ENCODE assay signal across 15 cellular contexts in the genomic region with DNA sequence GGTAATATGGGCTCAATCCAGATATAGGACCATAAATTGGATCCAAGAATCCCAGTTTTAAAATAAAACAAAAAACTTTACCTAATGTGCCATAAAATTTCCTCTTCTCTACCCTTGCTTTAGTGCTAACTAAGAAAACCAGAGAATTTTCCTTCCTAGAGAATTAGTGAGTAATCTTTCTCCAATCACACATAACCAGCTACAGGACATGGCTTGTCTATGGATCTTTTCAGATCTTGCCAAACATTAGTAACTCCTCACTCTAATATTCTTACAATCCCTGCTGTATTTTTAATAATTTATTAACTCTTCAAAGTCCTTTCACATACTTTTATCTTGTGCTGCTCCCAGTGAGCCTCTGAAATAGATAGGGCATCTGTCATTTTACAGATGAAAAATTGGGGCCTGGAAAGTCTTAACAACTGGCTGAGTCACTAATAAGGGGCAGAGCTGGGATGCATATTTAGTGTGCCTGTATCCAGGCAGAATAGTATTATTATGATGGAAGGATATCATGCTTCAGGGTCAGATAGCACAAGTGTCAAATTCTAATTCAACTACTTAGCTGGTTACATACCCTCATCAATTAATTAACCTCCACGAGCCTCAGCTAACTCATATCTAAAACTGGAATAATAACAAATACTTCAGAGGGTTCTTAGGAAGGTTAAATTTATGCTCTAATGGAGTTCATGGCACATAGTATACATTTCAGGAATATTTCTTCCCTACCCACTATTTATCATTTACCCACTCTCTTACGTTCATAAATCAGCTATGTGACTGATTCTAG. TPM values are rescaled to one million over a fixed set of nuclear protein-coding genes. Genes with fewer than 3 reads are reported as not detected.
DNase-seq lines count a peak whose midpoint lies in the region; ATAC-seq, FAIRE-seq and TF ChIP-seq lines count a peak whose summit lies in the region.
"Had no signal": no experiment of that assay in that cellular context is flagged by ENCODE, and none has a peak within 500 bp of the region (broad histone marks: within the 10 kb centered on the region; RNA-seq: fewer than 3 reads in every experiment).

No MANE protein-coding gene starts in this region.

- H2AFZ ChIP-seq in OCI-LY7 (ENCODE audit: low read length) = no peak overlapping the region

- TF ChIP-seq CTCF in vagina (IDR thresholded peaks at IDR 0.05) (no peak), OCI-LY7 (conservative IDR thresholded peaks at IDR 0.05; ENCODE audit: low read length) (no peak)

- no peak for TF ChIP-seq POLR2A in vagina (IDR thresholded peaks at IDR 0.05)

- peaks cover 50% of the 10 kb centered on the region for H3K36me3 Mint-ChIP-seq in CD4-positive, CD25-positive, alpha-beta regulatory T cell
- peaks cover 86% of the 10 kb centered on the region for H3K36me3 Mint-ChIP-seq in activated naive CD8-positive, alpha-beta T cell treated with anti-CD3 and anti-CD28 coated beads for 36 hours

- peaks cover 44% of the 10 kb centered on the region for H3K36me3 ChIP-seq in CD4-positive, CD25-positive, alpha-beta regulatory T cell (ENCODE audit: control insufficient read depth, insufficient read depth, low read length)
- H3K36me3 ChIP-seq in vagina (no peaks in the 10 kb centered on the region), OCI-LY7 (ENCODE audit: insufficient read depth, low read length) (no peaks in the 10 kb centered on the region)

- FAIRE-seq in RCC 7860 (lab: Jason Lieb, UNC) = no peak

- H3K4me1 Mint-ChIP-seq in CD4-positive, CD25-positive, alpha-beta regulatory T cell = peaks cover 13 to 28% (median 22%) of the 10 kb centered on the region in 4 donors
- H3K4me1 Mint-ChIP-seq in activated naive CD8-positive, alpha-beta T cell treated with anti-CD3 and anti-CD28 coated beads for 36 hours = peaks cover 53% of the 10 kb centered on the region

- no peak for DNase-seq in CD4-positive, CD25-positive, alpha-beta regulatory T cell
- DNase-seq in EH (ENCODE audit: low read depth) (peak; percentile 45), kidney glomerular epithelial cell (lab: John Stamatoyannopoulos, UW) (peak; percentile 48), vagina (ENCODE audit: extremely low spot score in 2 of 2) (no peak), RCC 7860 (ENCODE audit: low spot score) (no peak), OCI-LY7 (ENCODE audit: low spot score) (no peak)
- no peak for DNase-seq in activated naive CD8-positive, alpha-beta T cell treated with anti-CD3 and anti-CD28 coated beads for 36 hours
- DNase-seq: GF-D8; naive thymus-derived CD8-positive, alpha-beta T cell; substantia nigra had no signal

- no peaks in the 10 kb centered on the region for H4K20me1 ChIP-seq in OCI-LY7 (ENCODE audit: insufficient read depth, low read length)

- POLR2A ChIA-PET in OCI-LY7 (lab: Charles Lee) = interaction anchor here (1.1 kb wide), 1 partner anchor 13 kb away, joined by 5 read pairs; no protein-coding TSS in a partner anchor

- BruUV-seq in OCI-LY7 (replicated peaks; lab: Mats Ljungman, UMichigan) = no TSS peak

- H3K27ac Mint-ChIP-seq in CD4-positive, CD25-positive, alpha-beta regulatory T cell = peak overlapping the region in 2 of 3 donors; percentile 50 to 60
- peak overlapping the region; percentile 47 for H3K27ac Mint-ChIP-seq in activated naive CD8-positive, alpha-beta T cell treated with anti-CD3 and anti-CD28 coated beads for 36 hours

- intact Hi-C loops in vagina (cut with DNase I) (no loop called here), OCI-LY7 (cut with micrococcal nuclease; ENCODE audit: unreplicated experiment) (no loop called here)

- no peaks in the 10 kb centered on the region for H3K9me3 ChIP-seq in CD4-positive, CD25-positive, alpha-beta regulatory T cell (ENCODE audit: control insufficient read depth in 2 of 2, low read length in 2 of 2)
- H3K9me3 ChIP-seq in vagina = no peaks in the 10 kb centered on the region
- H3K9me3 ChIP-seq in OCI-LY7 (ENCODE audit: low read length) = no peaks in the 10 kb centered on the region

- H3K4me3 ChIP-seq in CD4-positive, CD25-positive, alpha-beta regulatory T cell (ENCODE audit: low read depth, low read length) = no peak overlapping the region
- H3K4me3 ChIP-seq in vagina (no peak overlapping the region), OCI-LY7 (ENCODE audit: low read depth, low read length, poor library complexity, severe bottlenecking) (no peak overlapping the region)

- no peaks in the 10 kb centered on the region for H3K9me2 ChIP-seq in OCI-LY7 (ENCODE audit: insufficient read depth, low read length)

- peaks cover 0 to 2% (median 0%) of the 10 kb centered on the region in 7 donors for H3K9me3 Mint-ChIP-seq in CD4-positive, CD25-positive, alpha-beta regulatory T cell
- H3K9me3 Mint-ChIP-seq in activated naive CD8-positive, alpha-beta T cell treated with anti-CD3 and anti-CD28 coated beads for 36 hours = peaks cover 14% of the 10 kb centered on the region

- no peaks in the 10 kb centered on the region for H3K79me2 ChIP-seq in OCI-LY7 (ENCODE audit: insufficient read depth, low read depth, low read length)

- no peak overlapping the region for H3K27ac ChIP-seq in CD4-positive, CD25-positive, alpha-beta regulatory T cell (ENCODE audit: insufficient read depth, low read length, poor library complexity, severe bottlenecking)
- no peak overlapping the region for H3K27ac ChIP-seq in vagina
- no peak overlapping the region for H3K27ac ChIP-seq in OCI-LY7 (ENCODE audit: low read depth, low read length, poor library complexity, severe bottlenecking)
- H3K27ac ChIP-seq: KMS-11 had no signal

- CTCF ChIA-PET in OCI-LY7 (lab: Charles Lee; ENCODE audit: unreplicated experiment) = interaction anchor here (0.8 kb wide), 1 partner anchor 271 kb away, joined by 4 read pairs; no protein-coding TSS in a partner anchor

- H3K27me3 Mint-ChIP-seq in CD4-positive, CD25-positive, alpha-beta regulatory T cell = no peaks in the 10 kb centered on the region
- H3K27me3 Mint-ChIP-seq in activated naive CD8-positive, alpha-beta T cell treated with anti-CD3 and anti-CD28 coated beads for 36 hours = no peaks in the 10 kb centered on the region
- H3K27me3 Mint-ChIP-seq: naive thymus-derived CD8-positive, alpha-beta T cell had no signal

- no peak for ATAC-seq in CD4-positive, CD25-positive, alpha-beta regulatory T cell (ENCODE audit: low read depth in 2 of 2)
- ATAC-seq in GM21717 (IDR thresholded peaks at IDR 0.05; ENCODE audit: unreplicated experiment) = no peak
- ATAC-seq: naive thymus-derived CD8-positive, alpha-beta T cell had no signal

- peaks cover 6% of the 10 kb centered on the region for H3K4me1 ChIP-seq in CD4-positive, CD25-positive, alpha-beta regulatory T cell (ENCODE audit: control insufficient read depth, insufficient read depth, low read length, poor library complexity, severe bottlenecking)
- H3K4me1 ChIP-seq in vagina (no peaks in the 10 kb centered on the region), OCI-LY7 (ENCODE audit: insufficient read depth, low read length, poor library complexity, severe bottlenecking) (no peaks in the 10 kb centered on the region)

- H3K4me3 Mint-ChIP-seq in CD4-positive, CD25-positive, alpha-beta regulatory T cell = no peak overlapping the region
- no peak overlapping the region for H3K4me3 Mint-ChIP-seq in activated naive CD8-positive, alpha-beta T cell treated with anti-CD3 and anti-CD28 coated beads for 36 hours
- H3K4me3 Mint-ChIP-seq: naive thymus-derived CD8-positive, alpha-beta T cell had no signal

- H3K27me3 ChIP-seq in CD4-positive, CD25-positive, alpha-beta regulatory T cell (ENCODE audit: control insufficient read depth, insufficient read depth, low read length) = no peaks in the 10 kb centered on the region
- H3K27me3 ChIP-seq in vagina = no peaks in the 10 kb centered on the region

- H3K4me2 ChIP-seq in OCI-LY7 (ENCODE audit: low read length) = no peak overlapping the region
- H3K4me2 ChIP-seq: KMS-11 had no signal

RNA-seq across cellular contexts. Expression of gene ZBED2, which starts 5.6 kb away (rescaled TPM):
- total RNA-seq in CD4-positive, CD25-positive, alpha-beta regulatory T cell = 0.27 TPM
- polyA plus RNA-seq in CD4-positive, CD25-positive, alpha-beta regulatory T cell = under 1 TPM in 3 of 4 donors, not detected in 1; 0.15 to 1.00 (median 0.80) TPM
- 100 to 1,000 TPM; 122 to 123 TPM for total RNA-seq in activated naive CD8-positive, alpha-beta T cell treated with anti-CD3 and anti-CD28 coated beads for 36 hours
- total RNA-seq in vagina (4.9 TPM), OCI-LY7 (2022) (not detected in 2 replicates)
- not detected in 2 replicates for total RNA-seq in OCI-LY7 (2014; rRNA removed; shearing (Covaris generic))
- total RNA-seq: dermis microvascular lymphatic vessel endothelial cell, fibroblast of lung, liver had no signal
- polyA plus RNA-seq: liver had no signal

RNA-seq across cellular contexts. Expression of gene CD96, which starts 47.5 kb away (rescaled TPM):
- 125 TPM for total RNA-seq in CD4-positive, CD25-positive, alpha-beta regulatory T cell
- polyA plus RNA-seq in CD4-positive, CD25-positive, alpha-beta regulatory T cell = 100 to 1,000 TPM; 104 to 149 (median 130) TPM
- 10 to 100 TPM; 70.3 to 74.8 TPM for total RNA-seq in activated naive CD8-positive, alpha-beta T cell treated with anti-CD3 and anti-CD28 coated beads for 36 hours
- 13.5 TPM for total RNA-seq in vagina
- not detected in 2 replicates for total RNA-seq in OCI-LY7 (2014; rRNA removed; shearing (Covaris generic))
- total RNA-seq in OCI-LY7 (2022) = not detected in 2 replicates
- total RNA-seq: dermis microvascular lymphatic vessel endothelial cell, fibroblast of lung had no signal

Comparison
In these comparisons a context has a peak if more than half of its experiments do, and no peak if none do; other contexts are left out.
1. DNase-seq: peak in EH (single experiment) and kidney glomerular epithelial cell (single experiment); none in CD4-positive, CD25-positive, alpha-beta regulatory T cell (0 of 3), activated naive CD8-positive, alpha-beta T cell treated with anti-CD3 and anti-CD28 coated beads for 36 hours (single experiment), vagina (0 of 2), RCC 7860 (single experiment) and OCI-LY7 (single experiment).
2. RNA of gene ZBED2, which starts 5.6 kb away (total RNA-seq): 122 to 123 TPM in activated naive CD8-positive, alpha-beta T cell treated with anti-CD3 and anti-CD28 coated beads for 36 hours; 4.9 TPM in vagina (single experiment), 0.27 TPM in CD4-positive, CD25-positive, alpha-beta regulatory T cell (single experiment) and not detected in OCI-LY7; every median in the first group is over 10 times any median in the second.
3. RNA of gene CD96, which starts 47.5 kb away (total RNA-seq): 125 TPM in CD4-positive, CD25-positive, alpha-beta regulatory T cell (single experiment), 70.3 to 74.8 TPM in activated naive CD8-positive, alpha-beta T cell treated with anti-CD3 and anti-CD28 coated beads for 36 hours and 13.5 TPM in vagina (single experiment); not detected in OCI-LY7; every median in the first group is over 10 times any median in the second.